Comparison of ENCODE assay signal across 1 cellular context in the genomic region with DNA sequence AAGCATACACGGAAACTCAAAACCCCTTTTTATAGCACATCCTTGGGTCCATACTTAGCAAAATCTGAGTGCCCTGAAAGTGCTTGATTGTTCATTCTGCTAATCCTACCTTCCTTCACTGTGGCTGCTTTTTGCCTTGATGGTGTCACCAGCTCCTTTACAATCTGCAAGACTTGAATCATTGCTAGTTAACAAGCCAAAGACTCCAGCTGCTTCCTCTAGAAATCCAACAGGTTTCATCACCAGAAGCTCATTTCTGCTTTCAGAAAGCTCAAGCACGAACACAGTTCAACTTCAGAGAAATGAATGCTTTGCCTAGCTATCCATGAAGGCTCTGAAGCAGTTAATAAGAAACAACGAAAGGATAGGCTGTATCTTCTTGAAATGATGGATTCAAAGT.
TF ChIP-seq lines count a peak whose summit lies in the region.

No MANE protein-coding gene starts in this region.

TF ChIP-seq in H1, 55 proteins besides CTCF, POLR2A, EP300 and RAD21 (continued from another document):
- TF ChIP-seq RNF2 (IDR thresholded peaks at IDR 0.05; ENCODE audit: borderline replicate concordance, low read depth, low read length, missing control alignments, poor library complexity, severe bottlenecking) (no peak), SP1 (IDR thresholded peaks at IDR 0.05; ENCODE audit: low read depth, low read length) (no peak)
